ENCODE assay signal across 24 cellular contexts in genomic region chr9:747567-747966, GRCh38.
DNase-seq lines count a peak whose midpoint lies in the region; ATAC-seq and TF ChIP-seq lines count a peak whose summit lies in the region.
"Had no signal": no experiment of that assay in that cellular context is flagged by ENCODE, and none has a peak within 500 bp of the region (broad histone marks: within the 10 kb centered on the region; RNA-seq: fewer than 3 reads in every experiment).

No MANE protein-coding gene starts in this region.

- no peak for DNase-seq in left ventricle myocardium inferior
- no peak for DNase-seq in heart left ventricle
- DNase-seq in RWPE2 (ENCODE audit: low spot score) = no peak
- no peak for DNase-seq in esophagus squamous epithelium (lab: John Stamatoyannopoulos, UW)
- DNase-seq in tibial artery = no peak
- DNase-seq in GM10266 (ENCODE audit: extremely low spot score) = no peak
- DNase-seq: activated CD4-positive, alpha-beta memory T cell treated with anti-CD3 and anti-CD28 coated beads, Interleukin-2, amount 10 ng/mL, durations not matched to agents 7 days and 5 days; activated effector memory CD4-positive, alpha-beta T cell treated with Interleukin-2 at 50 U/mL for 16 hours; CD8-positive, alpha-beta memory T cell; DMS153; dorsolateral prefrontal cortex; kidney glomerular epithelial cell; NCI-H446 treated with DMSO at 0.1 percent for 48 hours; nephron progenitor cell; RPMI8226; stimulated activated CD4-positive, alpha-beta T cell treated with anti-CD3 and anti-CD28 coated beads, Interleukin-12 subunit alpha, Interleukin-12 subunit beta, amount 100 ng/mL, for 4 hours; stimulated activated CD4-positive, alpha-beta T cell treated with anti-CD3 and anti-CD28 coated beads, Interleukin-4, amount 100 ng/mL, for 4 hours had no signal

- TF ChIP-seq CTCF in left ventricle myocardium inferior (IDR thresholded peaks at IDR 0.05; ENCODE audit: borderline replicate concordance) (no peak), heart left ventricle (IDR thresholded peaks at IDR 0.05) (no peak), RWPE2 (IDR thresholded peaks at IDR 0.05; ENCODE audit: poor library complexity, severe bottlenecking) (no peak), esophagus squamous epithelium (IDR thresholded peaks at IDR 0.05) (no peak), tibial artery (IDR thresholded peaks at IDR 0.05) (no peak), GM10266 (IDR thresholded peaks at IDR 0.05; ENCODE audit: control insufficient read depth, insufficient read depth, low read depth, missing control alignments) (no peak)

- H3K36me3 ChIP-seq in left ventricle myocardium inferior = peaks cover 51% of the 10 kb centered on the region
- H3K36me3 ChIP-seq in heart left ventricle = peaks cover 0 to 67% (median 16%) of the 10 kb centered on the region in 9 donors
- H3K36me3 ChIP-seq in RWPE2 (ENCODE audit: low read depth) = peaks cover 35% of the 10 kb centered on the region
- peaks cover 6 to 47% (median 7%) of the 10 kb centered on the region in 3 donors for H3K36me3 ChIP-seq in esophagus squamous epithelium
- H3K36me3 ChIP-seq in tibial artery = peaks cover 33 to 54% (median 51%) of the 10 kb centered on the region in 3 donors

- no peak overlapping the region for H3K4me3 ChIP-seq in left ventricle myocardium inferior
- H3K4me3 ChIP-seq in heart left ventricle = no peak overlapping the region
- H3K4me3 ChIP-seq in RWPE2 (ENCODE audit: severe bottlenecking) = no peak overlapping the region
- no peak overlapping the region for H3K4me3 ChIP-seq in esophagus squamous epithelium
- H3K4me3 ChIP-seq in tibial artery = no peak overlapping the region
- H3K4me3 ChIP-seq: dorsolateral prefrontal cortex, HAP-1, K562, lung had no signal

- ATAC-seq in heart left ventricle = no peak
- no peak for ATAC-seq in RWPE2 (ENCODE audit: low read depth)
- ATAC-seq in HG03520 (IDR thresholded peaks at IDR 0.05; ENCODE audit: unreplicated experiment) = no peak
- ATAC-seq in GM19395 (IDR thresholded peaks at IDR 0.05; ENCODE audit: unreplicated experiment) = no peak
- ATAC-seq: activated CD4-positive, CD25-positive, alpha-beta regulatory T cell treated with anti-CD3 and anti-CD28 coated beads, Interleukin-2, amount 50 U/mL, for 24 hours; K562; stimulated activated memory B cell treated with anti-CD40 and anti-IgM and Interleukin-4, amounts not matched to agents 10 μg/mL and 1 μg/mL and 100 μg/mL, for 72 hours had no signal

- H3K27ac ChIP-seq in left ventricle myocardium inferior (replicated peaks) (peak overlapping the region; percentile 94), heart left ventricle (peak overlapping the region in 2 of 12 donors; percentile 50 to 79), RWPE2 (ENCODE audit: poor library complexity, severe bottlenecking) (peak overlapping the region; percentile 95), esophagus squamous epithelium (peak overlapping the region; percentile 53 to 91 (median 76)), tibial artery (peak overlapping the region; percentile 70 to 80)

- H3K4me1 ChIP-seq in left ventricle myocardium inferior = peaks cover 80% of the 10 kb centered on the region
- H3K4me1 ChIP-seq in heart left ventricle = peaks cover 0 to 67% (median 46%) of the 10 kb centered on the region in 12 donors
- H3K4me1 ChIP-seq in RWPE2 (ENCODE audit: insufficient read depth, poor library complexity, severe bottlenecking) = peaks cover 41% of the 10 kb centered on the region
- H3K4me1 ChIP-seq in esophagus squamous epithelium = peaks cover 30 to 82% (median 45%) of the 10 kb centered on the region in 3 donors
- peaks cover 0 to 80% (median 44%) of the 10 kb centered on the region in 4 donors for H3K4me1 ChIP-seq in tibial artery

- H3K27me3 ChIP-seq in left ventricle myocardium inferior (ENCODE audit: low read depth) = no peaks in the 10 kb centered on the region
- no peaks in the 10 kb centered on the region for H3K27me3 ChIP-seq in heart left ventricle
- H3K27me3 ChIP-seq in RWPE2 (ENCODE audit: insufficient read depth, poor library complexity, severe bottlenecking) = no peaks in the 10 kb centered on the region
- no peaks in the 10 kb centered on the region for H3K27me3 ChIP-seq in esophagus squamous epithelium
- no peaks in the 10 kb centered on the region for H3K27me3 ChIP-seq in tibial artery
- H3K27me3 ChIP-seq: dorsolateral prefrontal cortex had no signal

- 82 to 100% (median 98%) methylated on average over 1 of the region's 1 CpG for WGBS in heart left ventricle, 4 donors
- WGBS in esophagus squamous epithelium, 2 donors = 56 to 80% methylated on average over 1 of the region's 1 CpG

- intact Hi-C loops in left ventricle myocardium inferior (cut with micrococcal nuclease) (no loop called here), heart left ventricle (cut with DNase I) (no loop called here), esophagus squamous epithelium (cut with DNase I) (no loop called here), tibial artery (cut with DNase I; ENCODE audit: low total_unique reads) (no loop called here)

- TF ChIP-seq POLR2A in heart left ventricle (IDR thresholded peaks at IDR 0.05) = no peak
- TF ChIP-seq POLR2A in esophagus squamous epithelium (IDR thresholded peaks at IDR 0.05) = no peak

- no peaks in the 10 kb centered on the region for H3K9me3 ChIP-seq in left ventricle myocardium inferior (replicated peaks)
- no peaks in the 10 kb centered on the region for H3K9me3 ChIP-seq in heart left ventricle
- H3K9me3 ChIP-seq in RWPE2 (ENCODE audit: severe bottlenecking) = no peaks in the 10 kb centered on the region
- no peaks in the 10 kb centered on the region for H3K9me3 ChIP-seq in esophagus squamous epithelium
- H3K9me3 ChIP-seq in tibial artery = no peaks in the 10 kb centered on the region
- H3K9me3 ChIP-seq: HAP-1 had no signal
